In genomic region chr6:35174043-35174434, GRCh38 we compare ENCODE assay signal across 19 cellular contexts. TPM values are rescaled to one million over a fixed set of nuclear protein-coding genes. Genes with fewer than 3 reads are reported as not detected.
DNase-seq lines count a peak whose midpoint lies in the region; ATAC-seq and TF ChIP-seq lines count a peak whose summit lies in the region.
"Had no signal": no experiment of that assay in that cellular context is flagged by ENCODE, and none has a peak within 500 bp of the region (broad histone marks: within the 10 kb centered on the region; RNA-seq: fewer than 3 reads in every experiment).

No MANE protein-coding gene starts in this region.

- H3K9me3 ChIP-seq in GM23248 (ENCODE audit: low read depth): no peaks in the 10 kb centered on the region
- no peaks in the 10 kb centered on the region for H3K9me3 ChIP-seq in SJSA1 (replicated peaks)
- H3K9me3 ChIP-seq in neural progenitor cell (ENCODE audit: low read depth): no peaks in the 10 kb centered on the region

- H3K27ac Mint-ChIP-seq in activated CD8-positive, alpha-beta T cell treated with anti-CD3 and anti-CD28 coated beads, Interleukin-2, amount 10 ng/mL, durations not matched to agents 7 days and 5 days: peak overlapping the region; percentile 20
- no peak overlapping the region for H3K27ac Mint-ChIP-seq in activated CD8-positive, alpha-beta T cell treated with anti-CD3 and anti-CD28 coated beads for 36 hours
- H3K27ac Mint-ChIP-seq in neural progenitor cell: peak overlapping the region; percentile 55

- H3K4me3 ChIP-seq in GM23248 (no peak overlapping the region), SJSA1 (no peak overlapping the region), neural progenitor cell (no peak overlapping the region)

- H3K4me3 Mint-ChIP-seq in activated CD8-positive, alpha-beta T cell treated with anti-CD3 and anti-CD28 coated beads, Interleukin-2, amount 10 ng/mL, durations not matched to agents 7 days and 5 days: no peak overlapping the region
- H3K4me3 Mint-ChIP-seq in activated CD8-positive, alpha-beta T cell treated with anti-CD3 and anti-CD28 coated beads for 36 hours: no peak overlapping the region
- H3K4me3 Mint-ChIP-seq in neural progenitor cell: no peak overlapping the region

- no peak overlapping the region for H3K4me2 ChIP-seq in GM23248 (ENCODE audit: unreplicated experiment)
- H3K4me2 ChIP-seq in neural progenitor cell: no peak overlapping the region

- peaks cover 7% of the 10 kb centered on the region for H3K4me1 Mint-ChIP-seq in activated CD8-positive, alpha-beta T cell treated with anti-CD3 and anti-CD28 coated beads, Interleukin-2, amount 10 ng/mL, durations not matched to agents 7 days and 5 days (ENCODE audit: low read depth)
- H3K4me1 Mint-ChIP-seq in activated CD8-positive, alpha-beta T cell treated with anti-CD3 and anti-CD28 coated beads for 36 hours (ENCODE audit: low read depth): no peaks in the 10 kb centered on the region
- peaks cover 28% of the 10 kb centered on the region for H3K4me1 Mint-ChIP-seq in neural progenitor cell

- H3K36me3 Mint-ChIP-seq in activated CD8-positive, alpha-beta T cell treated with anti-CD3 and anti-CD28 coated beads, Interleukin-2, amount 10 ng/mL, durations not matched to agents 7 days and 5 days (ENCODE audit: low read depth): peaks cover 3% of the 10 kb centered on the region
- no peaks in the 10 kb centered on the region for H3K36me3 Mint-ChIP-seq in activated CD8-positive, alpha-beta T cell treated with anti-CD3 and anti-CD28 coated beads for 36 hours (ENCODE audit: low read depth)
- H3K36me3 Mint-ChIP-seq in neural progenitor cell: no peaks in the 10 kb centered on the region

- H3K27me3 Mint-ChIP-seq in activated CD8-positive, alpha-beta T cell treated with anti-CD3 and anti-CD28 coated beads, Interleukin-2, amount 10 ng/mL, durations not matched to agents 7 days and 5 days (ENCODE audit: low read depth): peaks cover 17% of the 10 kb centered on the region
- H3K27me3 Mint-ChIP-seq in activated CD8-positive, alpha-beta T cell treated with anti-CD3 and anti-CD28 coated beads for 36 hours: peaks cover 5% of the 10 kb centered on the region
- H3K27me3 Mint-ChIP-seq in neural progenitor cell (ENCODE audit: insufficient read depth, low read depth): peaks cover 15% of the 10 kb centered on the region

- no peak for TF ChIP-seq CTCF in activated CD8-positive, alpha-beta T cell treated with anti-CD3 and anti-CD28 coated beads for 36 hours (IDR thresholded peaks at IDR 0.05)
- TF ChIP-seq CTCF in neural progenitor cell (IDR thresholded peaks at IDR 0.05): no peak

- POLR2A ChIA-PET in activated CD8-positive, alpha-beta T cell treated with anti-CD3 and anti-CD28 coated beads, Interleukin-2, amount 10 ng/mL, durations not matched to agents 7 days and 5 days (lab: Charles Lee): interaction anchor here (0.5 kb wide), 1 partner anchor 34 kb away, joined by 3 read pairs; no protein-coding TSS in a partner anchor
- POLR2A ChIA-PET in activated CD8-positive, alpha-beta T cell treated with anti-CD3 and anti-CD28 coated beads for 36 hours (lab: Charles Lee): no interaction called here

- H3K9me2 ChIP-seq in GM23248 (ENCODE audit: insufficient read depth): no peaks in the 10 kb centered on the region

- H3K36me3 ChIP-seq in GM23248 (ENCODE audit: low read depth) (no peaks in the 10 kb centered on the region), SJSA1 (no peaks in the 10 kb centered on the region), neural progenitor cell (no peaks in the 10 kb centered on the region)

- intact Hi-C loops in activated CD8-positive, alpha-beta T cell treated with anti-CD3 and anti-CD28 coated beads for 36 hours (cut with micrococcal nuclease): no loop called here

- no peaks in the 10 kb centered on the region for H3K79me2 ChIP-seq in GM23248 (ENCODE audit: insufficient read depth)
- H3K79me2 ChIP-seq in neural progenitor cell (ENCODE audit: low read depth): no peaks in the 10 kb centered on the region

- CTCF ChIA-PET in activated CD8-positive, alpha-beta T cell treated with anti-CD3 and anti-CD28 coated beads, Interleukin-2, amount 10 ng/mL, durations not matched to agents 7 days and 5 days (lab: Charles Lee): interaction anchor here (1.2 to 2.2 kb wide), 5 partner anchors 28 to 187 kb away, joined by 4 to 8 read pairs (median 7); no protein-coding TSS in a partner anchor
- CTCF ChIA-PET in activated CD8-positive, alpha-beta T cell treated with anti-CD3 and anti-CD28 coated beads for 36 hours (lab: Charles Lee): interaction anchor here (0.6 to 1.5 kb wide), 2 partner anchors 31 to 1205 kb away, joined by 3 to 5 read pairs; no protein-coding TSS in a partner anchor

- H3K9me3 Mint-ChIP-seq in activated CD8-positive, alpha-beta T cell treated with anti-CD3 and anti-CD28 coated beads, Interleukin-2, amount 10 ng/mL, durations not matched to agents 7 days and 5 days (ENCODE audit: insufficient read depth): no peaks in the 10 kb centered on the region
- peaks cover 4% of the 10 kb centered on the region for H3K9me3 Mint-ChIP-seq in activated CD8-positive, alpha-beta T cell treated with anti-CD3 and anti-CD28 coated beads for 36 hours
- peaks cover 5% of the 10 kb centered on the region for H3K9me3 Mint-ChIP-seq in neural progenitor cell

- H3F3A ChIP-seq in GM23248 (ENCODE audit: insufficient read depth): peaks cover 33% of the 10 kb centered on the region
- no peaks in the 10 kb centered on the region for H3F3A ChIP-seq in neural progenitor cell (ENCODE audit: low read depth)

- H3K27me3 ChIP-seq in GM23248 (replicated peaks; ENCODE audit: insufficient read depth): no peaks in the 10 kb centered on the region
- no peaks in the 10 kb centered on the region for H3K27me3 ChIP-seq in SJSA1 (replicated peaks)
- H3K27me3 ChIP-seq in neural progenitor cell: no peaks in the 10 kb centered on the region

- no peak for DNase-seq in activated CD8-positive, alpha-beta T cell treated with anti-CD3 and anti-CD28 coated beads, Interleukin-2, amount 10 ng/mL, durations not matched to agents 7 days and 5 days
- DNase-seq in activated CD8-positive, alpha-beta T cell treated with anti-CD3 and anti-CD28 coated beads for 36 hours: no peak
- DNase-seq in GM23248 (no peak), SJSA1 (ENCODE audit: low read depth in 1 of 2, low spot score in 2 of 2) (no peak), neural progenitor cell (ENCODE audit: low spot score) (no peak), middle frontal gyrus (ENCODE audit: extremely low spot score, low spot score) (no peak), NCI-H187 (lab: John Stamatoyannopoulos, UW) (no peak)
- DNase-seq: COR-L47, DMS153, HCEC 1CT, KBM-7, NCI-H1048, NCI-H146, NCI-H2081 treated with DMSO at 0.1 percent for 48 hours, NCI-H510A, NCI-H774, Right ventricle myocardium superior had no signal

- H3K9ac ChIP-seq in GM23248: no peak overlapping the region
- no peak overlapping the region for H3K9ac ChIP-seq in neural progenitor cell

- no peak for ATAC-seq in activated CD8-positive, alpha-beta T cell treated with anti-CD3 and anti-CD28 coated beads, Interleukin-2, amount 10 ng/mL, durations not matched to agents 7 days and 5 days
- ATAC-seq in activated CD8-positive, alpha-beta T cell treated with anti-CD3 and anti-CD28 coated beads for 36 hours: no peak
- ATAC-seq in HG03139 (IDR thresholded peaks at IDR 0.05; ENCODE audit: unreplicated experiment): no peak

- H4K20me1 ChIP-seq in GM23248 (ENCODE audit: insufficient read depth) (no peaks in the 10 kb centered on the region), neural progenitor cell (ENCODE audit: low read depth) (no peaks in the 10 kb centered on the region)

- 72 to 76% methylated on average over 3 of the region's 3 CpGs for WGBS in GM23248 (ENCODE audit: low coverage in 1 of 2, low lambda C conversion rate in 2 of 2, missing lambda C conversion rate in 2 of 2), 2 experiments

- in situ Hi-C loops in GM23248 (cut with MboI): no loop called here

- H3K27ac ChIP-seq in GM23248 (peak overlapping the region; percentile 43), SJSA1 (peak overlapping the region; percentile 71), neural progenitor cell (no peak overlapping the region)
- H3K27ac ChIP-seq: C4-2B had no signal

- H2AFZ ChIP-seq in GM23248: no peak overlapping the region; the same call in 1 of the 2 replicates
- no peak overlapping the region for H2AFZ ChIP-seq in neural progenitor cell (replicated peaks)

- H3K4me1 ChIP-seq in GM23248 (ENCODE audit: insufficient read depth) (peaks cover 63% of the 10 kb centered on the region), SJSA1 (replicated peaks) (peaks cover 68% of the 10 kb centered on the region), neural progenitor cell (no peaks in the 10 kb centered on the region)

RNA-seq across cellular contexts. Expression of gene TCP11, which starts 32.9 kb away (rescaled TPM):
- total RNA-seq in activated CD8-positive, alpha-beta T cell treated with anti-CD3 and anti-CD28 coated beads, Interleukin-2, amount 10 ng/mL, durations not matched to agents 7 days and 5 days: not detected
- total RNA-seq in activated CD8-positive, alpha-beta T cell treated with anti-CD3 and anti-CD28 coated beads for 36 hours: not detected
- total RNA-seq in GM23248 (2014; rRNA removed; shearing (Covaris generic)): not detected in 2 replicates
- polyA plus RNA-seq in GM23248 (2016; fragmentation: Nextera tagmentation; extraction: Ambion mirVana): not detected in 2 replicates
- total RNA-seq in SJSA1 (2014; rRNA removed; shearing (Covaris generic)): 0.60 and 1.6 TPM in 2 replicates
- total RNA-seq in neural progenitor cell (ENCODE audit: low replicate concordance): 0.25 TPM in 1 of 2 replicates, not detected in the other
- total RNA-seq: Right ventricle myocardium superior had no signal

RNA-seq across cellular contexts. Expression of gene SCUBE3, which starts 39.7 kb away (rescaled TPM):
- under 1 TPM in 1 of 2 experiments, not detected in 1; 0.03 TPM for total RNA-seq in activated CD8-positive, alpha-beta T cell treated with anti-CD3 and anti-CD28 coated beads, Interleukin-2, amount 10 ng/mL, durations not matched to agents 7 days and 5 days
- total RNA-seq in activated CD8-positive, alpha-beta T cell treated with anti-CD3 and anti-CD28 coated beads for 36 hours: not detected
- 31.5 and 31.6 TPM in 2 replicates for total RNA-seq in GM23248 (2014; rRNA removed; shearing (Covaris generic))
- 21.6 and 24.0 TPM in 2 replicates for polyA plus RNA-seq in GM23248 (2016; fragmentation: Nextera tagmentation; extraction: Ambion mirVana)
- total RNA-seq in SJSA1 (2014; rRNA removed; shearing (Covaris generic)): 2.6 and 4.7 TPM in 2 replicates
- total RNA-seq in neural progenitor cell (ENCODE audit: low replicate concordance): 9.0 and 11.4 TPM in 2 replicates
